In genomic region chr1:211577826-211578639, GRCh38 we compare ENCODE assay signal across 8 cellular contexts. TPM values are rescaled to one million over a fixed set of nuclear protein-coding genes. Genes with fewer than 3 reads are reported as not detected.
A peak's percentile ranks its signal among the peaks of the same experiment; 100 is the strongest.
DNase-seq lines count a peak whose midpoint lies in the region; ATAC-seq and TF ChIP-seq lines count a peak whose summit lies in the region.

No MANE protein-coding gene starts in this region.

- CTCF ChIA-PET in RWPE1 (lab: Yijun Ruan, JAX): interaction anchor here (0.5 to 1.6 kb wide), 8 partner anchors 22 to 777 kb away, joined by 3 to 6 read pairs (median 4); no protein-coding TSS in a partner anchor

- DNase-seq in DMS114 treated with DMSO at 0.1 percent for 48 hours (lab: John Stamatoyannopoulos, UW; ENCODE audit: unreplicated experiment) (peak; percentile 32), HUDEP-2 (lab: John Stamatoyannopoulos, UW; ENCODE audit: unreplicated experiment in 76 of 76) (peak in 52 of 76 experiments; percentile 5 to 63 (median 44)), RWPE1 (ENCODE audit: low spot score) (peak; percentile 82), activated gamma-delta T cell (lab: John Stamatoyannopoulos, UW) (peak; percentile 58), foreskin melanocyte (peak; percentile 44), neuronal stem cell (ENCODE audit: low spot score) (peak; percentile 57), superior temporal gyrus (ENCODE audit: extremely low spot score) (peak; percentile 54)

- peak overlapping the region; percentile 99 for H3K18ac ChIP-seq in neuronal stem cell (ENCODE audit: low read length)

- peak overlapping the region; percentile 86 for H2AK5ac ChIP-seq in neuronal stem cell (ENCODE audit: low read depth, low read length)

- no peak overlapping the region for H2BK12ac ChIP-seq in neuronal stem cell (ENCODE audit: low read length)

- peak overlapping the region; percentile 93 for H2BK120ac ChIP-seq in neuronal stem cell (ENCODE audit: low read depth, low read length)

- H4K91ac ChIP-seq in neuronal stem cell (ENCODE audit: low read depth, low read length, poor library complexity): peak overlapping the region; percentile 7

- peak overlapping the region; percentile 98 for H2AFZ ChIP-seq in neuronal stem cell (ENCODE audit: low read length)

- POLR2A ChIA-PET in RWPE1 (lab: Yijun Ruan, JAX; ENCODE audit: low non-redundant PET): interaction anchor here (0.6 kb wide), 1 partner anchor 75 kb away, joined by 3 read pairs; no protein-coding TSS in a partner anchor

- H4K8ac ChIP-seq in neuronal stem cell (ENCODE audit: low read depth, low read length): peak overlapping the region; percentile 23

- peaks cover 9% of the 10 kb centered on the region for H3K79me1 ChIP-seq in neuronal stem cell (ENCODE audit: low read depth, low read length)

- peak overlapping the region; percentile 96 for H3K9ac ChIP-seq in neuronal stem cell (ENCODE audit: low read depth, low read length, poor library complexity)

- peaks cover 5 to 19% of the 10 kb centered on the region in 2 donors for H3K4me1 ChIP-seq in neuronal stem cell (ENCODE audit: control insufficient read depth in 2 of 2, insufficient read depth in 1 of 2, low read depth in 1 of 2, low read length in 2 of 2)

- ATAC-seq in GM21360 (IDR thresholded peaks at IDR 0.05; ENCODE audit: unreplicated experiment): peak; percentile 37

- no peaks in the 10 kb centered on the region for H3K9me3 ChIP-seq in neuronal stem cell (replicated peaks in 1 of 2; ENCODE audit: control insufficient read depth in 2 of 2, insufficient read depth in 1 of 2, low read depth in 1 of 2, low read length in 2 of 2)

- no CpG with 5 or more reads among the region's 75 CpGs for WGBS in neuronal stem cell (ENCODE audit: extremely low coverage in 2 of 2, insufficient read length in 2 of 2, insufficient replicate concordance in 1 of 2), 2 donors

- peak overlapping the region; percentile 92 for H3K27ac ChIP-seq in RWPE1
- no peak overlapping the region for H3K27ac ChIP-seq in neuronal stem cell (replicated peaks; ENCODE audit: low read length)

- peak overlapping the region; percentile 91 for H3K4ac ChIP-seq in neuronal stem cell (ENCODE audit: low read length)

- peaks cover 0 to 24% (median 0%) of the 10 kb centered on the region in 3 experiments for H3K27me3 ChIP-seq in neuronal stem cell (ENCODE audit: control insufficient read depth in 3 of 3, insufficient read depth in 3 of 3, low read depth in 1 of 3, low read length in 3 of 3)

- H3K23ac ChIP-seq in neuronal stem cell (ENCODE audit: low read depth, low read length, poor library complexity): peak overlapping the region; percentile 98

- H2BK5ac ChIP-seq in neuronal stem cell (ENCODE audit: low read length): peak overlapping the region; percentile 71

- peak; percentile 93 for TF ChIP-seq CTCF in RWPE1 (conservative IDR thresholded peaks at IDR 0.05; ENCODE audit: low read depth)

- peak overlapping the region; percentile 97 for H2BK15ac ChIP-seq in neuronal stem cell (ENCODE audit: low read length)

- peak overlapping the region; percentile 95 to 97 for H3K4me3 ChIP-seq in neuronal stem cell (ENCODE audit: low read length in 2 of 2)

- peaks cover 0 to 30% of the 10 kb centered on the region in 2 donors for H3K36me3 ChIP-seq in neuronal stem cell (replicated peaks in 1 of 2; ENCODE audit: control insufficient read depth in 2 of 2, insufficient read depth in 2 of 2, low read length in 2 of 2)

- H3K4me2 ChIP-seq in neuronal stem cell (ENCODE audit: insufficient read depth, low read length, poor library complexity, severe bottlenecking): peak overlapping the region; percentile 99

- H3K14ac ChIP-seq in neuronal stem cell (ENCODE audit: low read length): peak overlapping the region; percentile 90

RNA-seq across cellular contexts. Expression of gene SLC30A1, which starts 0.9 kb away (rescaled TPM):
- 6.5 TPM for polyA plus RNA-seq in neuronal stem cell (2013, experiment 1 of 2)
- 6.8 TPM for polyA plus RNA-seq in neuronal stem cell (2013, experiment 2 of 2)

Comparison
In these comparisons a context has a peak if more than half of its experiments do, and no peak if none do; other contexts are left out.
1. DNase-seq: peak in every context shown above with its lines; median percentile 82 in RWPE1; 58 in activated gamma-delta T cell; 57 in neuronal stem cell; 54 in superior temporal gyrus; 44 in foreskin melanocyte; 44 in HUDEP-2; 32 in DMS114 treated with DMSO at 0.1 percent for 48 hours.